Comparison of ENCODE assay signal across 12 cellular contexts in the genomic region with DNA sequence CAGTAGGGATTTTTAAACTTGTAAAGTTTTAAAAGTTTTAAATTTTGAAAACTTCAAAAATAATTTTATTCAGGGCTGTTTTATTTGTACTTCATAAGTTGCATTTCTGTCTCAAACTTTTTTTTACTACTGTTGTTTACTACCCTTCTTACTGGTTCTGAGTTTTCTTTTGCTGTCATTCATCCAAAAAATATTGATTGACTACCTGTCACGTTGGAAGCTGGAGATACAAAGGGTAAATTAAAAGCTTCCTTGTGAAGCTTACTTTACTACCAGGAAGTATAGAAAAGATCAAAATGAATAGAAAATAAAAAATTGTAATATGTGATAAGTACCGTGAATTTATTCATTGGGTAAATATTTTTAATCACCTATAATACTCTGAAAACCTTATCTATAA.
"Had no signal": no experiment of that assay in that cellular context is flagged by ENCODE, and none has a peak within 500 bp of the region (broad histone marks: within the 10 kb centered on the region; RNA-seq: fewer than 3 reads in every experiment).

No MANE protein-coding gene starts in this region.

- H3K9me3 ChIP-seq: sigmoid colon had no signal

- ATAC-seq: left colon, natural killer cell had no signal

- H3K4me3 ChIP-seq: coronary artery, sigmoid colon, skin epidermis had no signal

- H3K27ac ChIP-seq: coronary artery, sigmoid colon, skin epidermis had no signal

- H3K4me1 ChIP-seq: sigmoid colon had no signal

- DNase-seq: cerebellar nuclear complex; effector CD4-positive, alpha-beta T cell; foreskin melanocyte; immature natural killer cell; left colon; natural killer cell; posterior cingulate gyrus; sigmoid colon; stimulated activated CD4-positive, alpha-beta T cell treated with anti-CD3 and anti-CD28 coated beads, Interleukin-2, amount 100 ng/mL, for 48 hours; stimulated activated naive CD4-positive, alpha-beta T cell treated with Interleukin-2 at 50 U/mL for 16 hours had no signal

- H3K27me3 ChIP-seq: sigmoid colon had no signal
